30 cellular contexts compared by ENCODE assay signal in genomic region chr1:198687429-198687828, GRCh38. TPM values are rescaled to one million over a fixed set of nuclear protein-coding genes. Genes with fewer than 3 reads are reported as not detected.
DNase-seq lines count a peak whose midpoint lies in the region; ATAC-seq and TF ChIP-seq lines count a peak whose summit lies in the region.
"Had no signal": no experiment of that assay in that cellular context is flagged by ENCODE, and none has a peak within 500 bp of the region (broad histone marks: within the 10 kb centered on the region; RNA-seq: fewer than 3 reads in every experiment).

No MANE protein-coding gene starts in this region.

- H3K4me1 Mint-ChIP-seq in activated T-cell treated with anti-CD3 and anti-CD28 coated beads, Interleukin-2, amount 50 U/mL, for 24 hours (ENCODE audit: low read depth), result peaks cover 87% of the 10 kb centered on the region
- H3K4me1 Mint-ChIP-seq in activated T-cell treated with anti-CD3 and anti-CD28 coated beads, Interleukin-2, amount 50 U/mL, for 4 hours (ENCODE audit: low read depth), result peaks cover 84% of the 10 kb centered on the region
- peaks cover 87% of the 10 kb centered on the region for H3K4me1 Mint-ChIP-seq in activated naive CD8-positive, alpha-beta T cell (ENCODE audit: low read depth)
- peaks cover 66 to 96% (median 88%) of the 10 kb centered on the region in 7 donors for H3K4me1 Mint-ChIP-seq in naive thymus-derived CD4-positive, alpha-beta T cell
- H3K4me1 Mint-ChIP-seq in mesothelial cell of epicardium, result peaks cover 25% of the 10 kb centered on the region

- H2AFZ ChIP-seq in IMR-90 (replicated peaks; ENCODE audit: low read length, poor library complexity), result no peak overlapping the region
- H2AFZ ChIP-seq: PC-9 had no signal

- no peak overlapping the region for H3K27ac ChIP-seq in IMR-90 (ENCODE audit: insufficient read depth, low read length)
- peak overlapping the region; percentile 92 for H3K27ac ChIP-seq in naive thymus-derived CD4-positive, alpha-beta T cell (ENCODE audit: low read depth, low read length)
- H3K27ac ChIP-seq: A549, left lung, pancreas, PC-9 had no signal

- BruUV-seq in IMR-90 (replicated peaks; lab: Mats Ljungman, UMichigan), result no TSS peak

- no peaks in the 10 kb centered on the region for H3K9me1 ChIP-seq in IMR-90 (ENCODE audit: insufficient read depth, low read length)

- no peak overlapping the region for H4K91ac ChIP-seq in IMR-90 (ENCODE audit: insufficient read depth, low read depth, low read length)

- H3K9ac ChIP-seq in IMR-90 (ENCODE audit: low read depth, low read length), result no peak overlapping the region

- no peaks in the 10 kb centered on the region for H3K4me1 ChIP-seq in IMR-90 (ENCODE audit: control insufficient read depth, insufficient read depth, low read length)
- H3K4me1 ChIP-seq in naive thymus-derived CD4-positive, alpha-beta T cell (ENCODE audit: control insufficient read depth in 2 of 2, insufficient read depth in 2 of 2, low read length in 2 of 2), result peaks cover 80 to 88% of the 10 kb centered on the region in 2 donors
- H3K4me1 ChIP-seq: A549 had no signal

- H2BK20ac ChIP-seq in IMR-90 (ENCODE audit: low read depth, low read length), result no peak overlapping the region

- ATAC-seq in activated T-cell treated with anti-CD3 and anti-CD28 coated beads, Interleukin-2, amount 50 U/mL, for 4 hours, result no peak
- no peak for ATAC-seq in IMR-90 (ENCODE audit: low read depth)
- ATAC-seq in naive thymus-derived CD4-positive, alpha-beta T cell, result no peak
- no peak for ATAC-seq in HG02885 (IDR thresholded peaks at IDR 0.05; ENCODE audit: poor library complexity, unreplicated experiment)
- ATAC-seq: A549, left lung, pancreas, Right ventricle myocardium inferior, WTC11 had no signal

- H3K4me3 Mint-ChIP-seq in activated T-cell treated with anti-CD3 and anti-CD28 coated beads, Interleukin-2, amount 50 U/mL, for 24 hours, result no peak overlapping the region
- H3K4me3 Mint-ChIP-seq in activated T-cell treated with anti-CD3 and anti-CD28 coated beads, Interleukin-2, amount 50 U/mL, for 4 hours, result no peak overlapping the region
- no peak overlapping the region for H3K4me3 Mint-ChIP-seq in activated naive CD8-positive, alpha-beta T cell
- peak overlapping the region in 8 of 10 donors; percentile 31 to 84 (median 68) for H3K4me3 Mint-ChIP-seq in naive thymus-derived CD4-positive, alpha-beta T cell
- H3K4me3 Mint-ChIP-seq in mesothelial cell of epicardium, result no peak overlapping the region
- H3K4me3 Mint-ChIP-seq: nephron progenitor cell, WTC11 had no signal

- no peaks in the 10 kb centered on the region for H3K9me3 ChIP-seq in IMR-90 (ENCODE audit: control insufficient read depth, insufficient read depth, low read length)
- no peaks in the 10 kb centered on the region for H3K9me3 ChIP-seq in naive thymus-derived CD4-positive, alpha-beta T cell (ENCODE audit: control insufficient read depth in 2 of 3, low read length in 3 of 3)
- H3K9me3 ChIP-seq: A549, left lung, pancreas, upper lobe of left lung had no signal

- H3K23ac ChIP-seq in IMR-90 (ENCODE audit: low read depth, low read length), result no peak overlapping the region

- POLR2A ChIA-PET in IMR-90 (lab: Charles Lee; ENCODE audit: unreplicated experiment), result no interaction called here
- POLR2A ChIA-PET in naive thymus-derived CD4-positive, alpha-beta T cell (lab: Charles Lee), result interaction anchor here (1.4 to 8.6 kb wide), 2 partner anchors 15 to 65 kb away, joined by 4 to 133 read pairs; no protein-coding TSS in a partner anchor

- peaks cover 61% of the 10 kb centered on the region for H3K36me3 Mint-ChIP-seq in activated T-cell treated with anti-CD3 and anti-CD28 coated beads, Interleukin-2, amount 50 U/mL, for 24 hours (ENCODE audit: low read depth)
- peaks cover 27% of the 10 kb centered on the region for H3K36me3 Mint-ChIP-seq in activated T-cell treated with anti-CD3 and anti-CD28 coated beads, Interleukin-2, amount 50 U/mL, for 4 hours (ENCODE audit: insufficient read depth)
- peaks cover 5% of the 10 kb centered on the region for H3K36me3 Mint-ChIP-seq in activated naive CD8-positive, alpha-beta T cell
- H3K36me3 Mint-ChIP-seq in naive thymus-derived CD4-positive, alpha-beta T cell, result peaks cover 3 to 27% (median 14%) of the 10 kb centered on the region in 5 donors
- no peaks in the 10 kb centered on the region for H3K36me3 Mint-ChIP-seq in mesothelial cell of epicardium
- H3K36me3 Mint-ChIP-seq: WTC11 had no signal

- H3K56ac ChIP-seq in IMR-90 (ENCODE audit: extremely low read depth, insufficient read depth, low read length), result no peak overlapping the region

- H3K4me2 ChIP-seq in IMR-90 (ENCODE audit: low read depth, low read length), result no peak overlapping the region
- H3K4me2 ChIP-seq: A549, PC-9 had no signal

- H3K4ac ChIP-seq in IMR-90 (ENCODE audit: low read depth, low read length), result no peak overlapping the region

- H3K18ac ChIP-seq in IMR-90 (ENCODE audit: low read depth, low read length), result no peak overlapping the region

- H3K79me1 ChIP-seq in IMR-90 (ENCODE audit: low read depth in 1 of 2, low read length in 2 of 2), result no peaks in the 10 kb centered on the region

- dilution Hi-C loops in IMR-90 (cut with HindIII; ENCODE audit: low sequenced_read_pairs, unreplicated experiment), result no loop called here

- intact Hi-C loops in IMR-90 (cut with micrococcal nuclease), result loop anchor here (2.0 to 10.0 kb wide), 3 partner anchors 403 to 1073 kb away; partner anchors contain the start of gene LHX9
- intact Hi-C loops in naive thymus-derived CD4-positive, alpha-beta T cell (cut with micrococcal nuclease), result loop anchor here (2.0 to 10.0 kb wide), 8 partner anchors 220 to 1163 kb away; partner anchors contain the start of genes C1orf53 (in 1 of the 2) and DENND1B (in 1 of the 2)

- CTCF ChIA-PET in IMR-90 (lab: Yijun Ruan, JAX), result interaction anchor here (0.5 kb wide), 2 partner anchors 10 to 427 kb away, joined by 4 to 5 read pairs; no protein-coding TSS in a partner anchor
- CTCF ChIA-PET in naive thymus-derived CD4-positive, alpha-beta T cell (lab: Charles Lee), result interaction anchor here (1.5 kb wide), 1 partner anchor 16 kb away, joined by 3 read pairs; no protein-coding TSS in a partner anchor

- in situ Hi-C loops in IMR-90 (cut with MboI; ENCODE audit: low sequenced_read_pairs), result loop anchor here (10.0 to 25.0 kb wide), 4 partner anchors 223 to 1150 kb away; partner anchors contain the start of genes C1orf53 and LHX9

- no peak overlapping the region for H4K5ac ChIP-seq in IMR-90 (ENCODE audit: low read depth, low read length)

- DNase-seq in activated T-cell treated with anti-CD3 and anti-CD28 coated beads, Interleukin-2, amount 50 U/mL, for 24 hours, result no peak
- DNase-seq in activated T-cell treated with anti-CD3 and anti-CD28 coated beads, Interleukin-2, amount 50 U/mL, for 4 hours, result no peak
- no peak for DNase-seq in IMR-90
- peak in 1 of 9 donors; percentile 39 for DNase-seq in naive thymus-derived CD4-positive, alpha-beta T cell
- DNase-seq in mesothelial cell of epicardium (ENCODE audit: low spot score in 2 of 2, unreplicated experiment in 2 of 2), result no peak
- no peak for DNase-seq in GF-D8 (lab: John Stamatoyannopoulos, UW)
- DNase-seq: activated naive CD8-positive, alpha-beta T cell treated with anti-CD3 and anti-CD28 coated beads, Interleukin-2, amount 10 ng/mL, durations not matched to agents 7 days and 5 days; activated T-cell treated with anti-CD3 and anti-CD28 coated beads, Interleukin-2, amount 50 U/mL, for 1 hour; AML-193; COR-L47; DMS53; hypothalamus; left lung; NCI-H1092 treated with DMSO at 0.1 percent for 48 hours; NCI-H1930; NCI-H524 treated with DMSO at 0.1 percent for 48 hours; nephron progenitor cell; pancreas; PC-9; retina; substantia nigra; upper lobe of left lung had no signal

- peak overlapping the region; percentile 91 for H3K27ac Mint-ChIP-seq in activated T-cell treated with anti-CD3 and anti-CD28 coated beads, Interleukin-2, amount 50 U/mL, for 24 hours
- H3K27ac Mint-ChIP-seq in activated naive CD8-positive, alpha-beta T cell, result peak overlapping the region; percentile 91
- peak overlapping the region in 8 of 9 donors; percentile 86 to 98 (median 94) for H3K27ac Mint-ChIP-seq in naive thymus-derived CD4-positive, alpha-beta T cell
- H3K27ac Mint-ChIP-seq in mesothelial cell of epicardium, result no peak overlapping the region
- H3K27ac Mint-ChIP-seq: nephron progenitor cell, WTC11 had no signal

- H2BK120ac ChIP-seq in IMR-90 (ENCODE audit: low read depth, low read length), result no peak overlapping the region

- no peak overlapping the region for H2AK9ac ChIP-seq in IMR-90 (replicated peaks; ENCODE audit: low read depth, low read length, poor library complexity)

- no peak for TF ChIP-seq CTCF in IMR-90 (conservative IDR thresholded peaks at IDR 0.05; ENCODE audit: low read depth, low read length)
- TF ChIP-seq CTCF in mesothelial cell of epicardium (IDR thresholded peaks at IDR 0.05; ENCODE audit: unreplicated experiment), result no peak

- H3K36me3 ChIP-seq in IMR-90 (ENCODE audit: control insufficient read depth, insufficient read depth, low read length), result no peaks in the 10 kb centered on the region
- H3K36me3 ChIP-seq in naive thymus-derived CD4-positive, alpha-beta T cell (ENCODE audit: control insufficient read depth in 2 of 3, insufficient read depth in 3 of 3, low read length in 3 of 3), result peaks cover 0 to 7% (median 0%) of the 10 kb centered on the region in 3 experiments
- H3K36me3 ChIP-seq: left lung, pancreas, upper lobe of left lung had no signal

- no peak overlapping the region for H2AK5ac ChIP-seq in IMR-90 (ENCODE audit: low read depth, low read length)

- H4K20me1 ChIP-seq in IMR-90 (ENCODE audit: insufficient read depth, low read length), result no peaks in the 10 kb centered on the region

- H3K27me3 Mint-ChIP-seq in activated T-cell treated with anti-CD3 and anti-CD28 coated beads, Interleukin-2, amount 50 U/mL, for 24 hours, result no peaks in the 10 kb centered on the region
- H3K27me3 Mint-ChIP-seq in activated T-cell treated with anti-CD3 and anti-CD28 coated beads, Interleukin-2, amount 50 U/mL, for 4 hours (ENCODE audit: low read depth), result no peaks in the 10 kb centered on the region
- no peaks in the 10 kb centered on the region for H3K27me3 Mint-ChIP-seq in activated naive CD8-positive, alpha-beta T cell
- no peaks in the 10 kb centered on the region for H3K27me3 Mint-ChIP-seq in naive thymus-derived CD4-positive, alpha-beta T cell
- no peaks in the 10 kb centered on the region for H3K27me3 Mint-ChIP-seq in mesothelial cell of epicardium (ENCODE audit: low read depth)
- H3K27me3 Mint-ChIP-seq: activated naive CD8-positive, alpha-beta T cell treated with anti-CD3 and anti-CD28 coated beads, Interleukin-2, amount 10 ng/mL, durations not matched to agents 7 days and 5 days had no signal

- no peak overlapping the region for H2BK5ac ChIP-seq in IMR-90 (ENCODE audit: low read depth, low read length, poor library complexity, severe bottlenecking)

- no CpG with 5 or more reads among the region's 4 CpGs for WGBS in IMR-90 (ENCODE audit: extremely low coverage in 2 of 2, insufficient read length in 1 of 2), 2 experiments

- no peak for TF ChIP-seq POLR2A in IMR-90 (IDR thresholded peaks at IDR 0.05; ENCODE audit: low read depth, low read length)

- H3K9me3 Mint-ChIP-seq in activated T-cell treated with anti-CD3 and anti-CD28 coated beads, Interleukin-2, amount 50 U/mL, for 24 hours, result no peaks in the 10 kb centered on the region
- H3K9me3 Mint-ChIP-seq in activated T-cell treated with anti-CD3 and anti-CD28 coated beads, Interleukin-2, amount 50 U/mL, for 4 hours, result no peaks in the 10 kb centered on the region
- no peaks in the 10 kb centered on the region for H3K9me3 Mint-ChIP-seq in activated naive CD8-positive, alpha-beta T cell (ENCODE audit: low read depth)
- no peaks in the 10 kb centered on the region for H3K9me3 Mint-ChIP-seq in naive thymus-derived CD4-positive, alpha-beta T cell
- no peaks in the 10 kb centered on the region for H3K9me3 Mint-ChIP-seq in mesothelial cell of epicardium
- H3K9me3 Mint-ChIP-seq: activated naive CD8-positive, alpha-beta T cell treated with anti-CD3 and anti-CD28 coated beads, Interleukin-2, amount 10 ng/mL, durations not matched to agents 7 days and 5 days; nephron progenitor cell; WTC11 had no signal

- H2BK15ac ChIP-seq in IMR-90 (ENCODE audit: low read depth, low read length), result no peak overlapping the region

- no peaks in the 10 kb centered on the region for H3K27me3 ChIP-seq in IMR-90 (ENCODE audit: control insufficient read depth, insufficient read depth, low read length)
- no peaks in the 10 kb centered on the region for H3K27me3 ChIP-seq in naive thymus-derived CD4-positive, alpha-beta T cell (ENCODE audit: control insufficient read depth in 2 of 2, insufficient read depth in 2 of 2, low read length in 2 of 2)
- H3K27me3 ChIP-seq: left lung, pancreas, upper lobe of left lung had no signal

- TF ChIP-seq RAD21 in IMR-90 (IDR thresholded peaks at IDR 0.05; ENCODE audit: low read length), result no peak

- no peak overlapping the region for H3K14ac ChIP-seq in IMR-90 (replicated peaks; ENCODE audit: low read depth, low read length)

- no peak overlapping the region for H3K4me3 ChIP-seq in IMR-90 (ENCODE audit: insufficient read depth, low read depth, low read length)
- no peak overlapping the region for H3K4me3 ChIP-seq in naive thymus-derived CD4-positive, alpha-beta T cell (ENCODE audit: low read length)
- H3K4me3 ChIP-seq: A549, left lung, pancreas, PC-9, skin epidermis, upper lobe of left lung had no signal

- H4K8ac ChIP-seq in IMR-90 (ENCODE audit: low read depth in 2 of 2, low read length in 2 of 2), result no peak overlapping the region

RNA-seq across cellular contexts. Expression of gene PTPRC, which starts 48.6 kb away (rescaled TPM):
- total RNA-seq in activated T-cell treated with anti-CD3 and anti-CD28 coated beads, Interleukin-2, amount 50 U/mL, for 4 hours, result 100 to 1,000 TPM; 181 to 243 (median 224) TPM
- total RNA-seq in IMR-90 (2012; rRNA removed), result not detected in 2 replicates
- not detected in 2 replicates for polyA plus RNA-seq in IMR-90 (2012; rRNA removed)
- polyA plus RNA-seq in IMR-90 (2012; cell fraction: cytosol; rRNA removed), result not detected in 2 replicates
- polyA plus RNA-seq in IMR-90 (2012; cell fraction: nucleus; rRNA removed; ENCODE audit: low replicate concordance), result 0.06 TPM in 1 of 2 replicates, not detected in the other
- 1,000 to 10,000 TPM in 3 of 5 experiments, 100 to 1,000 TPM in 2; 739 to 1,121 (median 1,015) TPM for total RNA-seq in naive thymus-derived CD4-positive, alpha-beta T cell
- 1,000 to 10,000 TPM; 1,177 to 1,286 TPM for polyA plus RNA-seq in naive thymus-derived CD4-positive, alpha-beta T cell
- total RNA-seq in mesothelial cell of epicardium, result not detected in 3 replicates
- total RNA-seq: dermis microvascular lymphatic vessel endothelial cell, G401 had no signal
- polyA plus RNA-seq: A549 had no signal

Comparison
In these comparisons a context has a peak if more than half of its experiments do, and no peak if none do; other contexts are left out.
1. H3K4me3 Mint-ChIP-seq: peak in naive thymus-derived CD4-positive, alpha-beta T cell (8 of 10); none in activated T-cell treated with anti-CD3 and anti-CD28 coated beads, Interleukin-2, amount 50 U/mL, for 24 hours (single experiment), activated T-cell treated with anti-CD3 and anti-CD28 coated beads, Interleukin-2, amount 50 U/mL, for 4 hours (single experiment), activated naive CD8-positive, alpha-beta T cell (single experiment) and mesothelial cell of epicardium (single experiment).
2. RNA of gene PTPRC, which starts 48.6 kb away (total RNA-seq): 739 to 1,121 TPM in naive thymus-derived CD4-positive, alpha-beta T cell and 181 to 243 TPM in activated T-cell treated with anti-CD3 and anti-CD28 coated beads, Interleukin-2, amount 50 U/mL, for 4 hours; not detected in IMR-90 and not detected in mesothelial cell of epicardium; every median in the first group is over 100 times any median in the second.